11 cellular contexts compared by ENCODE assay signal in the genomic region with DNA sequence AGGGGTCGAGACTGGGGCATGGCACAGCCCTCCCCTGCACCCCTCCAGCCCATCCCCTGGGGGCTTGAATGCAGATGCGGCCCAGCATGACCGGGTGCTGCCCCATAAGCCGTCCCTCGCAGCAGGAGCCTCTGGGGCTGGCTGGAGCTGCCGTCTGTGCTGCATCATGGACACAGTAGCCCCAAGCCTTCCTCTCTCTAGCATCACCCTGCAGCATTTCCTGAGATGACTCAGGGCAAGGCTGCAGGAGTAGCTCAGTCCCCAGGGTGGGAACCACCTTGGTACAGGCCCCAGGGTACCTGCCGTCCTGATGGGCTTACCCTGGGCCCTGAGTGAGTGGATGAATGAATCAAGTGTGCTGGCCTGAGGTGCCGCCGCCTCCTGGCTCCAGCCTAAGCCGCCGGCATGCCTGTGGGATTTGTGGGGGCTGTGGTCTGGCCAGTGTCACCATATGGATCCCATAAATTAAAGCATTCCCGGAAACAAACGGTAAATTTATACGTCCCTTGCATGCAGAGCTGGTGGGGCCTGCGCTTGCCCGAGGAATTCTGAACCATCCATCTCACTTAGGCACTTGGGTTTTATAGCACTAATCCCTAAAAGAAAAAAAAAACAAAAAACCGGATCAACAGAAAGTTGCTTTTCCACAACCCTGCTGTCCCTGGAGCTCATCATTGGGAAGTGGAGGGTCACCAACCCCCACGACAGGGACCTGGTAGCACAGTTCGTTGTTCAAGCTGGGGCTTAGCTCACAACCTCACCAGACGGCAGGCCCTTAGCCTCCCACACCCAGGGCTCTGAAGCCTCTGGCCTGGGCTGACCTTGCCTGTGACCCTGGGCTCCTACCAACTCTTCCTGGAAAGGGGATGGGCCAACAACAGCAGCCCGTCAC.
DNase-seq lines count a peak whose midpoint lies in the region; ATAC-seq, FAIRE-seq and TF ChIP-seq lines count a peak whose summit lies in the region.
"Had no signal": no experiment of that assay in that cellular context is flagged by ENCODE, and none has a peak within 500 bp of the region (broad histone marks: within the 10 kb centered on the region; RNA-seq: fewer than 3 reads in every experiment).

No MANE protein-coding gene starts in this region.

- peaks cover 6% of the 10 kb centered on the region for H3K9me3 Mint-ChIP-seq in astrocyte (ENCODE audit: unreplicated experiment)

- peaks cover 8% of the 10 kb centered on the region for H3K36me3 Mint-ChIP-seq in astrocyte (ENCODE audit: low read depth, unreplicated experiment)
- H3K36me3 Mint-ChIP-seq: memory B cell had no signal

- intact Hi-C loops in right cardiac atrium (cut with DNase I) (no loop called here), left ventricle myocardium inferior (cut with micrococcal nuclease) (no loop called here), HepG2 (cut with micrococcal nuclease; ENCODE audit: unreplicated experiment) (no loop called here)

- no TSS peak for BruUV-seq in HepG2 (replicated peaks; lab: Mats Ljungman, UMichigan)

- H3K27ac ChIP-seq in right cardiac atrium (ENCODE audit: low read length) (no peak overlapping the region), left ventricle myocardium inferior (replicated peaks) (no peak overlapping the region), astrocyte (ENCODE audit: low read depth, low read length) (peak overlapping the region; percentile 9), HepG2 (ENCODE audit: extremely low read length, insufficient read depth, low read length) (no peak overlapping the region)

- H3K4me1 ChIP-seq in right cardiac atrium (ENCODE audit: control insufficient read depth, insufficient read depth, low read length) (peaks cover 6% of the 10 kb centered on the region), left ventricle myocardium inferior (peaks cover 15% of the 10 kb centered on the region), astrocyte (ENCODE audit: insufficient read depth, low read length) (peaks cover 25% of the 10 kb centered on the region), HepG2 (ENCODE audit: insufficient read depth, low read length) (peaks cover 25% of the 10 kb centered on the region)

- H3K4me1 Mint-ChIP-seq in astrocyte (ENCODE audit: low read depth, unreplicated experiment), result peaks cover 16% of the 10 kb centered on the region
- H3K4me1 Mint-ChIP-seq: memory B cell had no signal

- H4K20me1 ChIP-seq in astrocyte (ENCODE audit: insufficient read depth, low read length), result peaks cover 77% of the 10 kb centered on the region
- H4K20me1 ChIP-seq in HepG2 (ENCODE audit: insufficient read depth, low read length), result no peaks in the 10 kb centered on the region; the same call in 1 of the 2 replicates

- H3K9me3 ChIP-seq in right cardiac atrium (ENCODE audit: control insufficient read depth, low read length) (no peaks in the 10 kb centered on the region), left ventricle myocardium inferior (replicated peaks) (no peaks in the 10 kb centered on the region), astrocyte (ENCODE audit: insufficient read depth, low read depth, low read length) (peaks cover 6% of the 10 kb centered on the region), HepG2 (ENCODE audit: low read length) (no peaks in the 10 kb centered on the region)

- no peak for TF ChIP-seq CTCF in left ventricle myocardium inferior (IDR thresholded peaks at IDR 0.05; ENCODE audit: borderline replicate concordance)
- no peak for TF ChIP-seq CTCF in astrocyte (IDR thresholded peaks at IDR 0.05; ENCODE audit: insufficient read depth, low read depth, low read length)
- TF ChIP-seq CTCF in HepG2 (CRISPR knock-in tag; IDR thresholded peaks at IDR 0.05), result no peak

- TF ChIP-seq RAD21 in HepG2 (CRISPR knock-in tag; IDR thresholded peaks at IDR 0.05), result no peak

- H3K79me2 ChIP-seq in astrocyte (ENCODE audit: insufficient read depth, low read length), result no peaks in the 10 kb centered on the region
- H3K79me2 ChIP-seq in HepG2 (ENCODE audit: insufficient read depth, low read length), result no peaks in the 10 kb centered on the region

- TF ChIP-seq EP300 in HepG2 (IDR thresholded peaks at IDR 0.05; ENCODE audit: low read depth in 2 of 2, low read length in 2 of 2) (no peak), HepG2 (CRISPR knock-in tag; IDR thresholded peaks at IDR 0.05; ENCODE audit: borderline replicate concordance) (no peak)

- POLR2A ChIA-PET in HepG2 (lab: Yijun Ruan, JAX), result no interaction called here

- WGBS in right cardiac atrium, result 77% methylated on average over 21 of the region's 21 CpGs
- 62% methylated on average over 16 of the region's 21 CpGs for WGBS in HepG2 (ENCODE audit: low lambda C conversion rate)

- peak overlapping the region; percentile 20 for H3K9ac ChIP-seq in astrocyte (ENCODE audit: low read length)
- H3K9ac ChIP-seq in HepG2 (ENCODE audit: insufficient read depth, low read depth, low read length), result no peak overlapping the region

- no peak for TF ChIP-seq POLR2A in HepG2 (IDR thresholded peaks at IDR 0.05; ENCODE audit: insufficient read depth in 1 of 2, low read depth in 2 of 2, low read length in 2 of 2)

- H3K4me3 ChIP-seq in right cardiac atrium (ENCODE audit: low read length) (no peak overlapping the region), left ventricle myocardium inferior (no peak overlapping the region), astrocyte (ENCODE audit: insufficient read depth, low read depth, low read length) (no peak overlapping the region), HepG2 (replicated peaks in 1 of 3; ENCODE audit: insufficient read depth in 1 of 3, low read depth in 2 of 3, low read length in 3 of 3) (no peak overlapping the region)

- H3K27ac Mint-ChIP-seq in astrocyte (ENCODE audit: unreplicated experiment), result no peak overlapping the region
- H3K27ac Mint-ChIP-seq: memory B cell had no signal

- H3K4me3 Mint-ChIP-seq in astrocyte (ENCODE audit: unreplicated experiment), result no peak overlapping the region
- H3K4me3 Mint-ChIP-seq: memory B cell had no signal

- CTCF ChIA-PET in HepG2 (lab: Yijun Ruan, JAX; ENCODE audit: low intra/inter-chr PET ratio, low total read pairs), result no interaction called here

- no peaks in the 10 kb centered on the region for H3K27me3 ChIP-seq in right cardiac atrium (ENCODE audit: control insufficient read depth, insufficient read depth)
- H3K27me3 ChIP-seq in left ventricle myocardium inferior (ENCODE audit: low read depth), result no peaks in the 10 kb centered on the region
- H3K27me3 ChIP-seq in astrocyte (ENCODE audit: insufficient read depth, low read length), result no peaks in the 10 kb centered on the region
- H3K27me3 ChIP-seq in HepG2 (ENCODE audit: control insufficient read depth in 1 of 2, insufficient read depth in 2 of 2, low read length in 2 of 2), result no peaks in the 10 kb centered on the region; a peak in 1 of 5 replicates

- ATAC-seq in right cardiac atrium (peak; percentile 49 to 65), HepG2 (peak; percentile 25; the same call in 2 of the 3 replicates)

- H3K27me3 Mint-ChIP-seq in astrocyte (ENCODE audit: low read depth, unreplicated experiment), result peaks cover 3% of the 10 kb centered on the region

- peak in 1 of 3 donors; percentile 83 for DNase-seq in right cardiac atrium
- DNase-seq in left ventricle myocardium inferior, result no peak
- DNase-seq in astrocyte (ENCODE audit: low read depth), result peak; percentile 72
- no peak for DNase-seq in HepG2 (ENCODE audit: low spot score)
- peak; percentile 72 for DNase-seq in urothelium cell line (ENCODE audit: low spot score)
- DNase-seq in NCI-H2227 (lab: John Stamatoyannopoulos, UW; ENCODE audit: unreplicated experiment), result no peak
- DNase-seq in NCI-H128 (lab: John Stamatoyannopoulos, UW; ENCODE audit: unreplicated experiment), result no peak
- no peak for DNase-seq in mucosa of gallbladder (ENCODE audit: low spot score)
- DNase-seq: activated CD4-positive, CD25-positive, alpha-beta regulatory T cell; NCI-H1694 had no signal

- no peak overlapping the region for H2AFZ ChIP-seq in astrocyte (ENCODE audit: low read depth, low read length)
- no peak overlapping the region for H2AFZ ChIP-seq in HepG2 (ENCODE audit: low read length)

- peak overlapping the region; percentile 41 for H3K4me2 ChIP-seq in astrocyte (ENCODE audit: low read length)
- H3K4me2 ChIP-seq in HepG2 (ENCODE audit: low read depth, low read length), result no peak overlapping the region

- FAIRE-seq in astrocyte (lab: Jason Lieb, UNC), result no peak
- no peak for FAIRE-seq in HepG2 (lab: Jason Lieb, UNC)
- no peak for FAIRE-seq in urothelium cell line (lab: Jason Lieb, UNC)

- no peaks in the 10 kb centered on the region for H3K36me3 ChIP-seq in left ventricle myocardium inferior
- H3K36me3 ChIP-seq in astrocyte (ENCODE audit: insufficient read depth, low read length), result no peaks in the 10 kb centered on the region
- no peaks in the 10 kb centered on the region for H3K36me3 ChIP-seq in HepG2 (replicated peaks in 1 of 2; ENCODE audit: control insufficient read depth in 1 of 2, insufficient read depth in 2 of 2, low read length in 2 of 2)

- in situ Hi-C loops in HepG2 (cut with HindIII; ENCODE audit: extremely low pct_ligation_motif_present, low pct_unique_long_range_greater_than_20kb), result no loop called here

TF ChIP-seq in HepG2, 621 proteins besides CTCF, POLR2A, EP300 and RAD21 (continues in another document):
- TF ChIP-seq ESRRA (CRISPR knock-in tag; IDR thresholded peaks at IDR 0.05; ENCODE audit: low read depth), result peak; percentile 73; the same call in 1 of the 2 replicates
- TF ChIP-seq ZNF768 (CRISPR knock-in tag; IDR thresholded peaks at IDR 0.05), result 0 out of 2 replicates have a peak, but pooled peaks have one; percentile 8
- TF ChIP-seq MEF2D (CRISPR knock-in tag; IDR thresholded peaks at IDR 0.05), result no peak

Comparison
In these comparisons a context has a peak if more than half of its experiments do, and no peak if none do; other contexts are left out.
1. DNase-seq: peak in astrocyte (single experiment) and urothelium cell line (single experiment); none in left ventricle myocardium inferior (single experiment), HepG2 (single experiment), NCI-H2227 (single experiment), NCI-H128 (single experiment) and mucosa of gallbladder (single experiment).